Comparison of ENCODE assay signal across 23 cellular contexts in genomic region chr11:91005458-91005857, GRCh38.
DNase-seq lines count a peak whose midpoint lies in the region; ATAC-seq, FAIRE-seq and TF ChIP-seq lines count a peak whose summit lies in the region.
"Had no signal": no experiment of that assay in that cellular context is flagged by ENCODE, and none has a peak within 500 bp of the region (broad histone marks: within the 10 kb centered on the region; RNA-seq: fewer than 3 reads in every experiment).

No MANE protein-coding gene starts in this region.

- no peak overlapping the region for H3K4me2 ChIP-seq in HepG2 (ENCODE audit: low read depth, low read length)
- H3K4me2 ChIP-seq: BLaER1 treated with 17β-estradiol and CSF1 and Interleukin-3, amounts not matched to agents 10 nM and 100 nM had no signal

- TF ChIP-seq RAD21 in HepG2 (CRISPR knock-in tag; IDR thresholded peaks at IDR 0.05), result no peak

- 0% methylated on average over 1 of the region's 1 CpG for WGBS in HepG2 (ENCODE audit: low lambda C conversion rate)
- 14% methylated on average over 1 of the region's 1 CpG for WGBS in right lobe of liver (ENCODE audit: insufficient coverage, low coverage, low lambda C conversion rate, missing lambda C conversion rate)

- H3K4me3 ChIP-seq in HepG2 (replicated peaks in 1 of 3; ENCODE audit: insufficient read depth in 1 of 3, low read depth in 2 of 3, low read length in 3 of 3) (no peak overlapping the region), right lobe of liver (no peak overlapping the region), iPS-18a (ENCODE audit: low read length) (no peak overlapping the region)
- H3K4me3 ChIP-seq: BLaER1 treated with 17β-estradiol and CSF1 and Interleukin-3, amounts not matched to agents 10 nM and 100 nM; GM23248; HAP-1 had no signal

- TF ChIP-seq CTCF in HepG2 (CRISPR knock-in tag; IDR thresholded peaks at IDR 0.05) (no peak), right lobe of liver (IDR thresholded peaks at IDR 0.05) (no peak), WTC11 (IDR thresholded peaks at IDR 0.05) (no peak)

- in situ Hi-C loops in HepG2 (cut with HindIII; ENCODE audit: extremely low pct_ligation_motif_present, low pct_unique_long_range_greater_than_20kb), result no loop called here

- H3K9ac ChIP-seq in HepG2 (ENCODE audit: insufficient read depth, low read depth, low read length) (no peak overlapping the region), iPS-18a (ENCODE audit: low read length) (no peak overlapping the region)
- H3K9ac ChIP-seq: BLaER1 treated with 17β-estradiol and CSF1 and Interleukin-3, amounts not matched to agents 10 nM and 100 nM; GM23248 had no signal

- TF ChIP-seq EP300 in HepG2 (IDR thresholded peaks at IDR 0.05; ENCODE audit: low read depth in 2 of 2, low read length in 2 of 2), result no peak
- TF ChIP-seq EP300 in HepG2 (CRISPR knock-in tag; IDR thresholded peaks at IDR 0.05; ENCODE audit: borderline replicate concordance), result no peak

- no peak overlapping the region for H3K4me3 Mint-ChIP-seq in WTC11
- H3K4me3 Mint-ChIP-seq: CD14-positive monocyte; CD4-positive, alpha-beta T cell; CD8-positive, alpha-beta memory T cell; HFFc6 had no signal

- no TSS peak for BruUV-seq in HepG2 (replicated peaks; lab: Mats Ljungman, UMichigan)

- POLR2A ChIA-PET in HepG2 (lab: Yijun Ruan, JAX) (no interaction called here), WTC11 (lab: Charles Lee) (no interaction called here)

- H3K9me3 ChIP-seq in HepG2 (ENCODE audit: low read length) (no peaks in the 10 kb centered on the region), right lobe of liver (no peaks in the 10 kb centered on the region), iPS-18a (ENCODE audit: control insufficient read depth, low read depth, low read length) (no peaks in the 10 kb centered on the region)
- H3K9me3 ChIP-seq: BE2C, HAP-1 had no signal

- H3K4me1 ChIP-seq in HepG2 (ENCODE audit: insufficient read depth, low read length), result no peaks in the 10 kb centered on the region
- no peaks in the 10 kb centered on the region for H3K4me1 ChIP-seq in right lobe of liver
- peaks cover 9% of the 10 kb centered on the region for H3K4me1 ChIP-seq in iPS-18a (ENCODE audit: control insufficient read depth, low read depth, low read length)
- H3K4me1 ChIP-seq: BE2C; BLaER1 treated with 17β-estradiol and CSF1 and Interleukin-3, amounts not matched to agents 10 nM and 100 nM; HAP-1 had no signal

- no peaks in the 10 kb centered on the region for H3K27me3 Mint-ChIP-seq in WTC11 (ENCODE audit: low read depth)
- H3K27me3 Mint-ChIP-seq: CD4-positive, alpha-beta T cell; CD8-positive, alpha-beta memory T cell had no signal

- no peak for DNase-seq in HepG2 (ENCODE audit: low spot score)
- DNase-seq in right lobe of liver, result no peak
- no peak for DNase-seq in WTC11 (ENCODE audit: low spot score)
- DNase-seq: ACHN; AML-193; BE2C; CD4-positive, alpha-beta T cell; CD8-positive, alpha-beta memory T cell; DMS53; DND-41; GM23248; HFFc6 had no signal

- no peaks in the 10 kb centered on the region for H3K79me2 ChIP-seq in HepG2 (ENCODE audit: insufficient read depth, low read length)

- no peak for TF ChIP-seq POLR2A in HepG2 (IDR thresholded peaks at IDR 0.05; ENCODE audit: insufficient read depth in 1 of 2, low read depth in 2 of 2, low read length in 2 of 2)
- no peak for TF ChIP-seq POLR2A in right lobe of liver (IDR thresholded peaks at IDR 0.05)

- peaks cover 17% of the 10 kb centered on the region for H3K9me3 Mint-ChIP-seq in WTC11

- H2AFZ ChIP-seq in HepG2 (ENCODE audit: low read length), result no peak overlapping the region
- H2AFZ ChIP-seq: GM23248 had no signal

- H3K36me3 Mint-ChIP-seq in WTC11, result peaks cover 4% of the 10 kb centered on the region
- H3K36me3 Mint-ChIP-seq: CD14-positive monocyte; CD8-positive, alpha-beta memory T cell had no signal

- H4K20me1 ChIP-seq in HepG2 (ENCODE audit: insufficient read depth, low read length), result no peaks in the 10 kb centered on the region
- H4K20me1 ChIP-seq: BLaER1 treated with 17β-estradiol and CSF1 and Interleukin-3, amounts not matched to agents 10 nM and 100 nM had no signal

- H3K27ac ChIP-seq in HepG2 (ENCODE audit: extremely low read length, insufficient read depth, low read length) (no peak overlapping the region), right lobe of liver (no peak overlapping the region), iPS-18a (ENCODE audit: low read length) (peak overlapping the region; percentile 9)
- H3K27ac ChIP-seq: 22Rv1; BLaER1 treated with 17β-estradiol and CSF1 and Interleukin-3, amounts not matched to agents 10 nM and 100 nM; GM23248 had no signal

- FAIRE-seq in HepG2 (lab: Jason Lieb, UNC), result no peak
- FAIRE-seq: A204.1, G401.6, GM12892, H54 had no signal

- intact Hi-C loops in HepG2 (cut with micrococcal nuclease; ENCODE audit: unreplicated experiment), result no loop called here
- intact Hi-C loops in right lobe of liver (cut with DNase I), result no loop called here

- CTCF ChIA-PET in HepG2 (lab: Yijun Ruan, JAX; ENCODE audit: low intra/inter-chr PET ratio, low total read pairs), result no interaction called here
- CTCF ChIA-PET in WTC11 (lab: Charles Lee), result no interaction called here

- H3K4me1 Mint-ChIP-seq in WTC11, result peaks cover 27% of the 10 kb centered on the region
- H3K4me1 Mint-ChIP-seq: CD14-positive monocyte; CD8-positive, alpha-beta memory T cell had no signal

- H3K27ac Mint-ChIP-seq in WTC11, result 0 out of 2 replicates have a peak overlapping the region, but pooled peaks have one; percentile 73
- H3K27ac Mint-ChIP-seq: CD14-positive monocyte; CD4-positive, alpha-beta T cell; CD8-positive, alpha-beta memory T cell; HFFc6 had no signal

- H3K36me3 ChIP-seq in HepG2 (replicated peaks in 1 of 2; ENCODE audit: control insufficient read depth in 1 of 2, insufficient read depth in 2 of 2, low read length in 2 of 2) (no peaks in the 10 kb centered on the region), right lobe of liver (no peaks in the 10 kb centered on the region), iPS-18a (ENCODE audit: control insufficient read depth, low read depth, low read length) (no peaks in the 10 kb centered on the region)
- H3K36me3 ChIP-seq: BE2C; BLaER1 treated with 17β-estradiol and CSF1 and Interleukin-3, amounts not matched to agents 10 nM and 100 nM; HAP-1 had no signal

- ATAC-seq in HepG2, result no peak
- ATAC-seq in right lobe of liver, result no peak
- no peak for ATAC-seq in WTC11
- ATAC-seq in esophagus mucosa, result no peak
- ATAC-seq in GM19351 (IDR thresholded peaks at IDR 0.05; ENCODE audit: unreplicated experiment), result no peak

- H3K27me3 ChIP-seq in HepG2 (ENCODE audit: control insufficient read depth in 1 of 2, insufficient read depth in 2 of 2, low read length in 2 of 2), result no peaks in the 10 kb centered on the region
- no peaks in the 10 kb centered on the region for H3K27me3 ChIP-seq in right lobe of liver
- no peaks in the 10 kb centered on the region for H3K27me3 ChIP-seq in iPS-18a (ENCODE audit: control insufficient read depth, insufficient read depth, low read length)
- H3K27me3 ChIP-seq: BE2C; BLaER1 treated with 17β-estradiol and CSF1 and Interleukin-3, amounts not matched to agents 10 nM and 100 nM had no signal

TF ChIP-seq in HepG2, 621 proteins besides CTCF, POLR2A, EP300 and RAD21:
- TF ChIP-seq ZNF138 (CRISPR knock-in tag; IDR thresholded peaks at IDR 0.05; ENCODE audit: low read depth) (no peak), MAFK (conservative IDR thresholded peaks at IDR 0.05 in 1 of 2, IDR thresholded peaks at IDR 0.05 in 1 of 2; ENCODE audit: low read length in 2 of 2) (peak; percentile 97 to 99), ZNF550 (CRISPR knock-in tag; IDR thresholded peaks at IDR 0.05; ENCODE audit: borderline replicate concordance) (no peak), ZNF136 (CRISPR knock-in tag; IDR thresholded peaks at IDR 0.05; ENCODE audit: low read depth) (no peak), ZBTB3 (CRISPR knock-in tag; IDR thresholded peaks at IDR 0.05; ENCODE audit: borderline replicate concordance, low read depth) (no peak), MAFF (IDR thresholded peaks at IDR 0.05; ENCODE audit: low read depth, low read length) (peak; percentile 98)

TF ChIP-seq in WTC11, 78 proteins besides CTCF, POLR2A, EP300 and RAD21 (continues in another document):
- no peak for TF ChIP-seq ZSCAN18 (CRISPR knock-in tag; IDR thresholded peaks at IDR 0.05)
- TF ChIP-seq ZNF396 (CRISPR knock-in tag; IDR thresholded peaks at IDR 0.05; ENCODE audit: borderline replicate concordance), result no peak
- TF ChIP-seq EMX1 (CRISPR knock-in tag; IDR thresholded peaks at IDR 0.05), result no peak
- no peak for TF ChIP-seq ATF3 (CRISPR knock-in tag; conservative IDR thresholded peaks at IDR 0.05)
- TF ChIP-seq GRHL2 (CRISPR knock-in tag; IDR thresholded peaks at IDR 0.05; ENCODE audit: insufficient replicate concordance, severe bottlenecking), result no peak
- no peak for TF ChIP-seq ATF1 (CRISPR knock-in tag; IDR thresholded peaks at IDR 0.05)
- no peak for TF ChIP-seq E2F4 (CRISPR knock-in tag; IDR thresholded peaks at IDR 0.05; ENCODE audit: borderline replicate concordance, low read depth)
- TF ChIP-seq HMGA2 (CRISPR knock-in tag; IDR thresholded peaks at IDR 0.05), result no peak
